Comparison of ENCODE assay signal across 19 cellular contexts in the genomic region with DNA sequence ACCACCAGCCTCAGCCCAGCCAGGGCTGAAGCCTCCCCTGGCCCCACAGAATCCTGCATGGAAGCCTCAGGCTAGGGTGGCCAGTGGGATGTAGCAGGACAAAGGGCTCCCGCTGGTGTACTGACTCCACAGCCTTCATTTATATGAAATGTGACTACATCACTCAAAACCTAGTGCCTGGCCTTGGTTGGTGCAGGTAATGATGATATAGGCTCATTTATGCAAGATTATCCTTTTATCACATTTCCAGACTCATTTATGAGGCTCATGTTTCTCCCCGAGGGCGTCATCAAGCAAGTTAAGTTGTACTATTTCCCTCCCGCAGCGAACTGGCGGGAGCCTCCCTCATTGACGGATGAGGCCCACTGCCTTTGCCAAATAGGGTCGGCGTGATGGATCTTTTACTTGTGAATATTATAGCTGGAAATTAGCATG.
DNase-seq lines count a peak whose midpoint lies in the region; ATAC-seq and TF ChIP-seq lines count a peak whose summit lies in the region.
"Had no signal": no experiment of that assay in that cellular context is flagged by ENCODE, and none has a peak within 500 bp of the region (broad histone marks: within the 10 kb centered on the region; RNA-seq: fewer than 3 reads in every experiment).

No MANE protein-coding gene starts in this region.

- no peak for ATAC-seq in HG02840 (IDR thresholded peaks at IDR 0.05; ENCODE audit: low FRiP score, unreplicated experiment)

- H3K27ac ChIP-seq in esophagus muscularis mucosa (replicated peaks in 1 of 4): no peak overlapping the region
- H3K27ac ChIP-seq: BLaER1, KMS-11, PC-9, SJSA1 had no signal

- 82% methylated on average over 9 of the region's 9 CpGs for WGBS in esophagus muscularis mucosa

- H3K4me1 Mint-ChIP-seq in type B pancreatic cell (ENCODE audit: unreplicated experiment): peaks cover 27% of the 10 kb centered on the region

- H3K9me3 Mint-ChIP-seq in type B pancreatic cell: peaks cover 6% of the 10 kb centered on the region

- no peak for TF ChIP-seq EP300 in esophagus muscularis mucosa (IDR thresholded peaks at IDR 0.05)

- H3K36me3 Mint-ChIP-seq in type B pancreatic cell: no peaks in the 10 kb centered on the region

- no peak overlapping the region for H3K4me3 Mint-ChIP-seq in type B pancreatic cell

- no peaks in the 10 kb centered on the region for H3K9me3 ChIP-seq in esophagus muscularis mucosa
- H3K9me3 ChIP-seq: HAP-1, SJSA1 had no signal

- intact Hi-C loops in esophagus muscularis mucosa (cut with DNase I): no loop called here

- no peak overlapping the region for H3K4me3 ChIP-seq in esophagus muscularis mucosa
- H3K4me3 ChIP-seq: BLaER1, HAP-1, PC-9, SJSA1 had no signal

- TF ChIP-seq CTCF in esophagus muscularis mucosa (IDR thresholded peaks at IDR 0.05): no peak
- TF ChIP-seq CTCF in type B pancreatic cell (conservative IDR thresholded peaks at IDR 0.05): no peak

- no peak overlapping the region for H3K27ac Mint-ChIP-seq in type B pancreatic cell

- TF ChIP-seq POLR2A in esophagus muscularis mucosa (IDR thresholded peaks at IDR 0.05; ENCODE audit: low read depth): no peak

- peaks cover 30 to 42% (median 40%) of the 10 kb centered on the region in 4 donors for H3K4me1 ChIP-seq in esophagus muscularis mucosa

- H3K27me3 Mint-ChIP-seq in type B pancreatic cell: no peaks in the 10 kb centered on the region

- DNase-seq in activated CD8-positive, alpha-beta memory T cell treated with anti-CD3 and anti-CD28 coated beads, Interleukin-2, amount 50 U/mL, for 48 hours: peak; percentile 2
- no peak for DNase-seq in activated CD8-positive, alpha-beta memory T cell treated with anti-CD3 and anti-CD28 coated beads, Interleukin-2, amount 50 U/mL, for 4 hours
- DNase-seq in NCI-H2081 treated with DMSO at 0.1 percent for 48 hours (lab: John Stamatoyannopoulos, UW) (peak; percentile 67), esophagus muscularis mucosa (ENCODE audit: extremely low spot score) (peak; percentile 57), type B pancreatic cell (ENCODE audit: extremely low spot score, unreplicated experiment) (peak; percentile 42), germinal center (ENCODE audit: low spot score) (no peak), EL (no peak)
- DNase-seq: GF-D8, NCI-H1092, NCI-H1694, NCI-H2171 treated with DMSO at 0.1 percent for 48 hours, NCI-H446 treated with DMSO at 0.1 percent for 48 hours, NCI-H82, PC-9 had no signal

- no peaks in the 10 kb centered on the region for H3K36me3 ChIP-seq in esophagus muscularis mucosa
- H3K36me3 ChIP-seq: BLaER1, HAP-1 had no signal

- H3K27me3 ChIP-seq in esophagus muscularis mucosa: no peaks in the 10 kb centered on the region
- H3K27me3 ChIP-seq: BLaER1, SJSA1 had no signal

Comparison
In these comparisons a context has a peak if more than half of its experiments do, and no peak if none do; other contexts are left out.
1. DNase-seq: peak in activated CD8-positive, alpha-beta memory T cell treated with anti-CD3 and anti-CD28 coated beads, Interleukin-2, amount 50 U/mL, for 48 hours (single experiment), NCI-H2081 treated with DMSO at 0.1 percent for 48 hours (single experiment), esophagus muscularis mucosa (single experiment) and type B pancreatic cell (single experiment); none in activated CD8-positive, alpha-beta memory T cell treated with anti-CD3 and anti-CD28 coated beads, Interleukin-2, amount 50 U/mL, for 4 hours (single experiment), germinal center (single experiment) and EL (single experiment).